ENCODE assay signal across 8 cellular contexts in genomic region chr15:41416742-41417417, GRCh38. TPM values are rescaled to one million over a fixed set of nuclear protein-coding genes. Genes with fewer than 3 reads are reported as not detected.
DNase-seq lines count a peak whose midpoint lies in the region; ATAC-seq, FAIRE-seq and TF ChIP-seq lines count a peak whose summit lies in the region.

TSS of gene RTF1 (plus strand) at chr15:41417095. CDS start at chr15:41417116, 21 bp downstream.

- TF ChIP-seq POLR2A in GM18951 (IDR thresholded peaks at IDR 0.05; ENCODE audit: extremely low read depth, insufficient read depth, insufficient read length): peak; percentile 88

- H3K9me3 ChIP-seq in keratinocyte (ENCODE audit: control insufficient read depth, low read depth, low read length): no peaks in the 10 kb centered on the region

- peak within 1 kb of the TSS; percentile 95 for H3K9ac ChIP-seq in keratinocyte (ENCODE audit: control insufficient read depth, extremely low read depth, insufficient read depth, low read length)

- H4K20me1 ChIP-seq in keratinocyte (ENCODE audit: control insufficient read depth, extremely low read depth, insufficient read depth, low read length): no peaks in the 10 kb centered on the region

- dilution Hi-C loops in keratinocyte (cut with MboI; ENCODE audit: extremely low pct_ligation_motif_present, low sequenced_read_pairs): no loop called here

- no peak for TF ChIP-seq CTCF in keratinocyte (optimal IDR thresholded peaks at IDR 0.05 in 1 of 3, IDR thresholded peaks at IDR 0.05 in 1 of 3, conservative IDR thresholded peaks at IDR 0.05 in 1 of 3; ENCODE audit: extremely low read depth in 1 of 3, insufficient read depth in 2 of 3, low read length in 3 of 3)

- H3K27ac ChIP-seq in keratinocyte (ENCODE audit: control insufficient read depth, insufficient read depth, low read length): peak within 1 kb of the TSS; percentile 84

- peak; percentile 99 for DNase-seq in AG08395 (ENCODE audit: low spot score)
- peak; percentile 87 for DNase-seq in NCI-H460 (ENCODE audit: extremely low read depth, low read depth)
- peak; percentile 100 for DNase-seq in activated CD4-positive, CD25-positive, alpha-beta regulatory T cell treated with anti-CD3 and anti-CD28 coated beads, Interleukin-2, amount 50 U/mL, for 72 hours
- DNase-seq in cerebellar cortex (ENCODE audit: low spot score): peak; percentile 88
- peak; percentile 41 for DNase-seq in keratinocyte (ENCODE audit: low read depth, low spot score)
- peak; percentile 91 to 97 (median 96) for DNase-seq in stimulated activated CD4-positive, alpha-beta T cell treated with anti-CD3 and anti-CD28 coated beads, Interleukin-12 subunit alpha, Interleukin-12 subunit beta, amount 100 ng/mL, for 48 hours (ENCODE audit: low read depth in 2 of 3, low spot score in 1 of 3)

- peak within 1 kb of the TSS; percentile 83 for H2AFZ ChIP-seq in keratinocyte (ENCODE audit: control insufficient read depth, low read length)

- in situ Hi-C loops in GM18951 (cut with MboI; ENCODE audit: low sequenced_read_pairs, unreplicated experiment): no loop called here

- ATAC-seq in HG03175 (IDR thresholded peaks at IDR 0.05; ENCODE audit: unreplicated experiment): peak; percentile 83

- peak within 1 kb of the TSS; percentile 100 for H3K4me2 ChIP-seq in keratinocyte (ENCODE audit: control insufficient read depth, extremely low read depth, insufficient read depth, low read depth, low read length)

- H3K27me3 ChIP-seq in keratinocyte (ENCODE audit: control insufficient read depth, extremely low read depth, insufficient read depth, low read length): no peaks in the 10 kb centered on the region

- FAIRE-seq in keratinocyte (lab: Jason Lieb, UNC): no peak

- peak within 1 kb of the TSS; percentile 86 to 100 (median 95) for H3K4me3 ChIP-seq in keratinocyte (ENCODE audit: control insufficient read depth in 2 of 3, extremely low read depth in 1 of 3, insufficient read depth in 2 of 3, low read depth in 1 of 3, low read length in 3 of 3)

- H3K4me1 ChIP-seq in keratinocyte (ENCODE audit: control insufficient read depth, extremely low read depth, insufficient read depth, low read length): peaks cover 13% of the 10 kb centered on the region

- no peaks in the 10 kb centered on the region for H3K36me3 ChIP-seq in keratinocyte (ENCODE audit: control insufficient read depth in 2 of 2, extremely low read depth in 1 of 2, insufficient read depth in 2 of 2, low read length in 2 of 2)

- H3K79me2 ChIP-seq in keratinocyte (ENCODE audit: control insufficient read depth, insufficient read depth, low read length): peaks cover 62% of the 10 kb centered on the region

- H3K9me1 ChIP-seq in keratinocyte (ENCODE audit: control insufficient read depth, extremely low read depth, insufficient read depth, low read length): no peaks in the 10 kb centered on the region

RNA-seq across cellular contexts. Expression of gene RTF1, which starts in this region (rescaled TPM):
- total RNA-seq in NCI-H460 (2014; rRNA removed; shearing (Covaris generic)): 17.7 and 21.6 TPM in 2 replicates
- 16.4 TPM in 2 replicates for polyA plus RNA-seq in NCI-H460 (2014; cell fraction: nucleus; rRNA removed)
- polyA plus RNA-seq in keratinocyte: 24.2 to 30.5 TPM (median 28.5 TPM) in 3 replicates
- polyA plus RNA-seq in keratinocyte (2011; ENCODE audit: low read depth): 44.6 TPM
- polyA plus RNA-seq in keratinocyte (2011; cell fraction: cytosol; rRNA removed): 23.5 and 31.5 TPM in 2 replicates
- 30.7 and 32.3 TPM in 2 replicates for polyA plus RNA-seq in keratinocyte (2011; cell fraction: nucleus; rRNA removed)
- 21.7 and 24.5 TPM in 2 replicates for polyA plus RNA-seq in keratinocyte (2012; ENCODE audit: low replicate concordance)
- polyA minus RNA-seq in keratinocyte: 8.7 to 17.2 TPM (median 15.1 TPM) in 3 replicates
- polyA minus RNA-seq in keratinocyte (2011; cell fraction: cytosol; rRNA and poly(A)+ RNA removed): 24.4 TPM
- 10.2 and 21.1 TPM in 2 replicates for polyA minus RNA-seq in keratinocyte (2011; cell fraction: nucleus; rRNA and poly(A)+ RNA removed)

Comparison
In these comparisons a context has a peak if more than half of its experiments do, and no peak if none do; other contexts are left out.
1. Peak in every context shown above with its lines: DNase-seq, ATAC-seq, H3K4me3 ChIP-seq and H3K27ac ChIP-seq.
2. DNase-seq: peak in every context shown above with its lines; median percentile 100 in activated CD4-positive, CD25-positive, alpha-beta regulatory T cell treated with anti-CD3 and anti-CD28 coated beads, Interleukin-2, amount 50 U/mL, for 72 hours; 99 in AG08395; 96 in stimulated activated CD4-positive, alpha-beta T cell treated with anti-CD3 and anti-CD28 coated beads, Interleukin-12 subunit alpha, Interleukin-12 subunit beta, amount 100 ng/mL, for 48 hours; 88 in cerebellar cortex; 87 in NCI-H460; 41 in keratinocyte.